In genomic region chr1:44323952-44324351, GRCh38 we compare ENCODE assay signal across 1 cellular context.
TF ChIP-seq lines count a peak whose summit lies in the region.

No MANE protein-coding gene starts in this region.

TF ChIP-seq in HepG2, 621 proteins besides CTCF, POLR2A, EP300 and RAD21 (continued from another document):
- TF ChIP-seq STAT5B (CRISPR knock-in tag; IDR thresholded peaks at IDR 0.05) (no peak), SAP130 (CRISPR knock-in tag; IDR thresholded peaks at IDR 0.05; ENCODE audit: low read depth) (no peak), PAWR (CRISPR knock-in tag; IDR thresholded peaks at IDR 0.05; ENCODE audit: borderline replicate concordance) (no peak), ATF7 (IDR thresholded peaks at IDR 0.05) (no peak), ATF7 (CRISPR knock-in tag; IDR thresholded peaks at IDR 0.05) (no peak), PLRG1 (conservative IDR thresholded peaks at IDR 0.05) (no peak), RBAK (CRISPR knock-in tag; IDR thresholded peaks at IDR 0.05) (no peak), CCAR2 (optimal IDR thresholded peaks at IDR 0.05; ENCODE audit: low read depth, low read length) (no peak), MTF1 (CRISPR knock-in tag; IDR thresholded peaks at IDR 0.05) (no peak), NONO (IDR thresholded peaks at IDR 0.05) (no peak), NONO (CRISPR knock-in tag; conservative IDR thresholded peaks at IDR 0.05) (no peak), ZFP91 (CRISPR knock-in tag; IDR thresholded peaks at IDR 0.05; ENCODE audit: borderline replicate concordance) (no peak), ZNF781 (CRISPR knock-in tag; IDR thresholded peaks at IDR 0.05; ENCODE audit: borderline replicate concordance, not compliant biosample characterization) (no peak), ZNF672 (CRISPR knock-in tag; IDR thresholded peaks at IDR 0.05) (no peak), PRDM10 (CRISPR knock-in tag; IDR thresholded peaks at IDR 0.05; ENCODE audit: low read depth) (no peak)
TF ChIP-seq in HepG2: peak in this region for 0.
